19 cellular contexts compared by ENCODE assay signal in genomic region chr10:58810751-58811150, GRCh38.
"Had no signal": no experiment of that assay in that cellular context is flagged by ENCODE, and none has a peak within 500 bp of the region (broad histone marks: within the 10 kb centered on the region; RNA-seq: fewer than 3 reads in every experiment).

No MANE protein-coding gene starts in this region.

- DNase-seq: effector CD8-positive, alpha-beta T cell; heart right ventricle; islet precursor cell; left ventricle myocardium inferior; lower lobe of right lung; midbrain; naive B cell; posterior cingulate gyrus; sigmoid colon; stimulated activated CD4-positive, alpha-beta T cell treated with anti-CD3 and anti-CD28 coated beads, Interleukin-12 subunit alpha, Interleukin-12 subunit beta, amount 100 ng/mL, for 4 hours; stimulated activated naive CD4-positive, alpha-beta T cell; trophoblast cell; uterus had no signal

- H3K4me3 Mint-ChIP-seq: memory B cell, naive B cell had no signal

- H3K27me3 ChIP-seq: heart right ventricle, neutrophil, right atrium auricular region, sigmoid colon, uterus had no signal

- H3K27ac ChIP-seq: coronary artery, heart right ventricle, left ventricle myocardium inferior, lower lobe of right lung, neutrophil, right atrium auricular region, sigmoid colon, skin epidermis, uterus had no signal

- H3K9me3 ChIP-seq: heart right ventricle, left ventricle myocardium inferior, lower lobe of right lung, neutrophil, right atrium auricular region, sigmoid colon, uterus had no signal

- H3K36me3 Mint-ChIP-seq: memory B cell, naive B cell had no signal

- H3K27ac Mint-ChIP-seq: memory B cell had no signal

- ATAC-seq: esophagus mucosa, heart right ventricle, lower lobe of right lung had no signal

- H3K9me3 Mint-ChIP-seq: memory B cell had no signal

- H3K4me3 ChIP-seq: coronary artery, heart right ventricle, left ventricle myocardium inferior, lower lobe of right lung, right atrium auricular region, sigmoid colon, skin epidermis, uterus had no signal

- H3K4me1 Mint-ChIP-seq: memory B cell, naive B cell had no signal

- H3K4me1 ChIP-seq: lower lobe of right lung, right atrium auricular region, sigmoid colon, uterus had no signal

- H3K36me3 ChIP-seq: left ventricle myocardium inferior, lower lobe of right lung, neutrophil, right atrium auricular region, uterus had no signal

- H3K27me3 Mint-ChIP-seq: naive B cell had no signal
